ENCODE assay signal across 8 cellular contexts in genomic region chr6:55069132-55069781, GRCh38.
A peak's percentile ranks its signal among the peaks of the same experiment; 100 is the strongest.
DNase-seq lines count a peak whose midpoint lies in the region; ATAC-seq, FAIRE-seq and TF ChIP-seq lines count a peak whose summit lies in the region.

No MANE protein-coding gene starts in this region.

- H3K4me1 ChIP-seq in HAP-1 (no peaks in the 10 kb centered on the region), OCI-LY1 (ENCODE audit: insufficient read depth, low read length, severe bottlenecking) (no peaks in the 10 kb centered on the region)

- H3K4me3 ChIP-seq in HAP-1 (no peak overlapping the region), OCI-LY1 (ENCODE audit: low read depth, low read length, poor library complexity, severe bottlenecking) (no peak overlapping the region)

- ATAC-seq in GM21390 (IDR thresholded peaks at IDR 0.05; ENCODE audit: unreplicated experiment) = no peak

- no peak overlapping the region for H3K4me2 ChIP-seq in OCI-LY1 (ENCODE audit: low read length)

- no peak overlapping the region for H3K27ac ChIP-seq in OCI-LY1 (ENCODE audit: low read depth, low read length, poor library complexity, severe bottlenecking)

- in situ Hi-C loops in HAP-1 (cut with MboI; ENCODE audit: low sequenced_read_pairs) = loop anchor here (25.0 kb wide), 2 partner anchors 357 to 1082 kb away; no protein-coding TSS in a partner anchor

- H3K27me3 ChIP-seq in HAP-1 (ENCODE audit: low read depth) (no peaks in the 10 kb centered on the region), OCI-LY1 (ENCODE audit: insufficient read depth, low read length) (no peaks in the 10 kb centered on the region)

- H3K9me3 ChIP-seq in HAP-1 = no peaks in the 10 kb centered on the region
- H3K9me3 ChIP-seq in OCI-LY1 (ENCODE audit: low read length) = no peaks in the 10 kb centered on the region

- peak; percentile 53 for TF ChIP-seq CTCF in OCI-LY1 (IDR thresholded peaks at IDR 0.05; ENCODE audit: low read length)

- FAIRE-seq in endometrium (lab: Jason Lieb, UNC) (peak; percentile 86), GM12892 (lab: Jason Lieb, UNC) (no peak)

- no peak for TF ChIP-seq POLR2A in GM12892 (IDR thresholded peaks at IDR 0.05; ENCODE audit: low read depth, low read length)

- no peaks in the 10 kb centered on the region for H3K79me2 ChIP-seq in OCI-LY1 (ENCODE audit: insufficient read depth, low read length)

- no peaks in the 10 kb centered on the region for H3F3A ChIP-seq in OCI-LY1 (ENCODE audit: insufficient read depth, low read length)

- H3K36me3 ChIP-seq in HAP-1 (replicated peaks) = no peaks in the 10 kb centered on the region
- H3K36me3 ChIP-seq in OCI-LY1 (ENCODE audit: insufficient read depth, low read length) = no peaks in the 10 kb centered on the region

- no peak overlapping the region for H2AFZ ChIP-seq in OCI-LY1 (ENCODE audit: low read length)

- no peak overlapping the region for H3K9ac ChIP-seq in OCI-LY1 (ENCODE audit: low read length)

- peak; percentile 36 to 65 for DNase-seq in AML-193 (lab: John Stamatoyannopoulos, UW)
- peak; percentile 39 to 61 for DNase-seq in HAP-1 (ENCODE audit: low spot score in 2 of 2)
- peak; percentile 60 for DNase-seq in myocyte (ENCODE audit: low read depth)
- DNase-seq in GM12892 (ENCODE audit: insufficient read length) = no peak
- no peak for DNase-seq in activated gamma-delta T cell (lab: John Stamatoyannopoulos, UW)

- no peaks in the 10 kb centered on the region for H4K20me1 ChIP-seq in OCI-LY1 (ENCODE audit: insufficient read depth, low read length)

- no peaks in the 10 kb centered on the region for H3K9me2 ChIP-seq in OCI-LY1 (ENCODE audit: low read depth, low read length)

Comparison
In these comparisons a context has a peak if more than half of its experiments do, and no peak if none do; other contexts are left out.
1. DNase-seq: peak in AML-193 (2 of 2), HAP-1 (2 of 2) and myocyte (single experiment); none in GM12892 (single experiment) and activated gamma-delta T cell (single experiment).